17 cellular contexts compared by ENCODE assay signal in genomic region chr13:107734891-107735620, GRCh38.
A peak's percentile ranks its signal among the peaks of the same experiment; 100 is the strongest.
DNase-seq lines count a peak whose midpoint lies in the region; ATAC-seq, FAIRE-seq and TF ChIP-seq lines count a peak whose summit lies in the region.
"Had no signal": no experiment of that assay in that cellular context is flagged by ENCODE, and none has a peak within 500 bp of the region (broad histone marks: within the 10 kb centered on the region; RNA-seq: fewer than 3 reads in every experiment).

No MANE protein-coding gene starts in this region.

- DNase-seq in COR-L47 (lab: John Stamatoyannopoulos, UW) (peak; percentile 47), NCI-H1092 (lab: John Stamatoyannopoulos, UW) (peak; percentile 52), NCI-H524 (lab: John Stamatoyannopoulos, UW) (peak; percentile 20 to 82), right atrium auricular region (ENCODE audit: low spot score) (no peak), HTR-8/SVneo (ENCODE audit: insufficient read length, low spot score) (no peak)
- DNase-seq: CD8-positive, alpha-beta memory T cell; GOT3; NCI-H187; NCI-H69; OCI-M1 had no signal

- FAIRE-seq in HTR-8/SVneo (lab: Jason Lieb, UNC), result no peak
- FAIRE-seq: A204.1, GM12892 had no signal

- H3K27me3 ChIP-seq in right atrium auricular region, result no peaks in the 10 kb centered on the region
- H3K27me3 ChIP-seq: BLaER1 treated with 17β-estradiol and CSF1 and Interleukin-3, amounts not matched to agents 10 nM and 100 nM had no signal

- no peaks in the 10 kb centered on the region for H3K27me3 Mint-ChIP-seq in brain
- H3K27me3 Mint-ChIP-seq: CD8-positive, alpha-beta memory T cell had no signal

- no peaks in the 10 kb centered on the region for H3K9me3 ChIP-seq in right atrium auricular region
- H3K9me3 ChIP-seq: BLaER1 treated with 17β-estradiol and CSF1 and Interleukin-3, amounts not matched to agents 10 nM and 100 nM had no signal

- no peaks in the 10 kb centered on the region for H3K36me3 ChIP-seq in right atrium auricular region
- H3K36me3 ChIP-seq: BLaER1 treated with 17β-estradiol and CSF1 and Interleukin-3, amounts not matched to agents 10 nM and 100 nM had no signal

- H3K4me1 ChIP-seq in right atrium auricular region, result no peaks in the 10 kb centered on the region
- H3K4me1 ChIP-seq: BLaER1 treated with 17β-estradiol and CSF1 and Interleukin-3, amounts not matched to agents 10 nM and 100 nM had no signal

- no peak for TF ChIP-seq POLR2A in GM18505 (IDR thresholded peaks at IDR 0.05; ENCODE audit: borderline replicate concordance, extremely low read depth, insufficient read depth, insufficient read length)

- H3K4me3 Mint-ChIP-seq in brain, result peak overlapping the region in 1 of 5 experiments; percentile 42
- H3K4me3 Mint-ChIP-seq: CD8-positive, alpha-beta memory T cell had no signal

- ATAC-seq in GM18505 (IDR thresholded peaks at IDR 0.05; ENCODE audit: unreplicated experiment) (no peak), HG03565 (IDR thresholded peaks at IDR 0.05; ENCODE audit: unreplicated experiment) (no peak)

- H3K36me3 Mint-ChIP-seq in brain, result no peaks in the 10 kb centered on the region
- H3K36me3 Mint-ChIP-seq: CD8-positive, alpha-beta memory T cell had no signal

- H3K4me1 Mint-ChIP-seq in brain, result peaks cover 23% of the 10 kb centered on the region
- H3K4me1 Mint-ChIP-seq: CD8-positive, alpha-beta memory T cell had no signal

- no peak overlapping the region for H3K4me3 ChIP-seq in right atrium auricular region
- H3K4me3 ChIP-seq: BLaER1 treated with 17β-estradiol and CSF1 and Interleukin-3, amounts not matched to agents 10 nM and 100 nM had no signal

- no peak overlapping the region for H3K27ac ChIP-seq in right atrium auricular region
- H3K27ac ChIP-seq: BLaER1 treated with 17β-estradiol and CSF1 and Interleukin-3, amounts not matched to agents 10 nM and 100 nM; KMS-11 had no signal

- H3K27ac Mint-ChIP-seq in brain, result peak overlapping the region in 3 of 5 experiments; percentile 1 to 65 (median 6)
- H3K27ac Mint-ChIP-seq: CD8-positive, alpha-beta memory T cell had no signal

- H3K9me3 Mint-ChIP-seq in brain, result no peaks in the 10 kb centered on the region

- TF ChIP-seq CTCF in brain (conservative IDR thresholded peaks at IDR 0.05) (no peak), right atrium auricular region (IDR thresholded peaks at IDR 0.05) (no peak)

Comparison
In these comparisons a context has a peak if more than half of its experiments do, and no peak if none do; other contexts are left out.
1. DNase-seq: peak in COR-L47 (single experiment), NCI-H1092 (single experiment) and NCI-H524 (2 of 2); none in right atrium auricular region (single experiment) and HTR-8/SVneo (single experiment).